8 cellular contexts compared by ENCODE assay signal in the genomic region with DNA sequence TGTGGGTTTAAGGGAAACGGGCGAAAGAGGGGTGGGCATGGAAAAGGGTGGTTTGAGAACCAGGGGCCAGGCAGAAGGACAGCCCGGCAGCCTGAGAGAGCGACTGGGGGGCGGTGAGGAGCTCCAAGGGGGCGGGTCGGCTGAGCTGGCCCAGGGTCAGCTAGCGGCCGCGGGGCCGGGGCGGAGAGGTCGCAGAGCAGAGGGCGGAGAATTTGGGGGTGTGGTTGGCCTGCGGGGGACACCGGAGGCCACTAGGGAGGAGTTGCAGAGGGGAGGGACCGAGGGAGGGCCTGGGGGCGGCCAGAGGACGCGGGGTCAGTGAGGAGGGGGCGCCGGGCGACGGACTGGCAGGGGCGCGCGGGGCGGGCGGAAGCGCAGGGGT. TPM values are rescaled to one million over a fixed set of nuclear protein-coding genes. Genes with fewer than 3 reads are reported as not detected.
DNase-seq lines count a peak whose midpoint lies in the region; FAIRE-seq and TF ChIP-seq lines count a peak whose summit lies in the region.

No MANE protein-coding gene starts in this region.

- peaks cover 8% of the 10 kb centered on the region for H3K4me1 Mint-ChIP-seq in activated naive CD4-positive, alpha-beta T cell treated with anti-CD3 and anti-CD28 coated beads, Interleukin-2, amount 10 ng/mL, durations not matched to agents 7 days and 5 days

- no peaks in the 10 kb centered on the region for H3K9me3 ChIP-seq in colonic mucosa
- no peaks in the 10 kb centered on the region for H3K9me3 ChIP-seq in mesodermal cell (ENCODE audit: control insufficient read depth, low read length)

- no peaks in the 10 kb centered on the region for H3K36me3 ChIP-seq in colonic mucosa
- H3K36me3 ChIP-seq in mesodermal cell (ENCODE audit: control insufficient read depth, insufficient read depth, low read length): no peaks in the 10 kb centered on the region
- no peaks in the 10 kb centered on the region for H3K36me3 ChIP-seq in urinary bladder (ENCODE audit: insufficient read depth)

- no peak overlapping the region for H3K27ac Mint-ChIP-seq in activated naive CD4-positive, alpha-beta T cell treated with anti-CD3 and anti-CD28 coated beads, Interleukin-2, amount 10 ng/mL, durations not matched to agents 7 days and 5 days

- CTCF ChIA-PET in activated naive CD4-positive, alpha-beta T cell treated with anti-CD3 and anti-CD28 coated beads, Interleukin-2, amount 10 ng/mL, durations not matched to agents 7 days and 5 days (lab: Charles Lee): no interaction called here

- H3K27me3 ChIP-seq in colonic mucosa: peaks cover 20% of the 10 kb centered on the region

- H3K36me3 Mint-ChIP-seq in activated naive CD4-positive, alpha-beta T cell treated with anti-CD3 and anti-CD28 coated beads, Interleukin-2, amount 10 ng/mL, durations not matched to agents 7 days and 5 days: no peaks in the 10 kb centered on the region

- H3K4me3 Mint-ChIP-seq in activated naive CD4-positive, alpha-beta T cell treated with anti-CD3 and anti-CD28 coated beads, Interleukin-2, amount 10 ng/mL, durations not matched to agents 7 days and 5 days: peak overlapping the region; percentile 65

- H3K27ac ChIP-seq in colonic mucosa (no peak overlapping the region), mesodermal cell (ENCODE audit: low read depth, low read length, severe bottlenecking) (no peak overlapping the region), urinary bladder (ENCODE audit: low read depth) (no peak overlapping the region)

- H3K4me3 ChIP-seq in colonic mucosa: peak overlapping the region; percentile 36
- H3K4me3 ChIP-seq in mesodermal cell (ENCODE audit: extremely low read depth, insufficient read depth, low read length, poor library complexity, severe bottlenecking): peak overlapping the region; percentile 44
- peak overlapping the region; percentile 64 for H3K4me3 ChIP-seq in urinary bladder (ENCODE audit: low read depth, low read length)

- intact Hi-C loops in colonic mucosa (cut with DNase I): loop anchor here (10.0 kb wide), 1 partner anchor 226 kb away; a partner anchor contains a TSS

- DNase-seq in activated naive CD4-positive, alpha-beta T cell treated with anti-CD3 and anti-CD28 coated beads, Interleukin-2, amount 10 ng/mL, durations not matched to agents 7 days and 5 days: peak; percentile 36
- no peak for DNase-seq in activated naive CD4-positive, alpha-beta T cell (lab: John Stamatoyannopoulos, UW)
- DNase-seq in colonic mucosa (no peak), CD1c-positive myeloid dendritic cell (ENCODE audit: extremely low spot score) (no peak), OCI-M1 (lab: John Stamatoyannopoulos, UW) (no peak), GM12891 (ENCODE audit: insufficient read length, low spot score) (no peak)

- no peaks in the 10 kb centered on the region for H3K9me3 Mint-ChIP-seq in activated naive CD4-positive, alpha-beta T cell treated with anti-CD3 and anti-CD28 coated beads, Interleukin-2, amount 10 ng/mL, durations not matched to agents 7 days and 5 days

- TF ChIP-seq POLR2A in GM12891 (IDR thresholded peaks at IDR 0.05; ENCODE audit: low read depth, low read length): no peak

- H3K9ac ChIP-seq in colonic mucosa (ENCODE audit: low read depth in 2 of 2, low read length in 2 of 2): no peak overlapping the region

- WGBS in mesodermal cell (ENCODE audit: insufficient coverage in 2 of 2), 2 experiments: 8 to 10% methylated on average over 5 to 14 of the region's 30 CpGs
- 2% methylated on average over 30 of the region's 30 CpGs for WGBS in urinary bladder

- TF ChIP-seq CTCF in colonic mucosa (IDR thresholded peaks at IDR 0.05): no peak

- H3K27me3 Mint-ChIP-seq in activated naive CD4-positive, alpha-beta T cell treated with anti-CD3 and anti-CD28 coated beads, Interleukin-2, amount 10 ng/mL, durations not matched to agents 7 days and 5 days: peaks cover 75% of the 10 kb centered on the region

- FAIRE-seq in GM12891 (lab: Jason Lieb, UNC): no peak

- H3K4me1 ChIP-seq in colonic mucosa (no peaks in the 10 kb centered on the region), mesodermal cell (ENCODE audit: control insufficient read depth, insufficient read depth, low read length, poor library complexity, severe bottlenecking) (no peaks in the 10 kb centered on the region), urinary bladder (ENCODE audit: insufficient read depth) (peaks cover 3% of the 10 kb centered on the region)

TF ChIP-seq in GM12891, 5 proteins besides CTCF, POLR2A, EP300 and RAD21:
- TF ChIP-seq POU2F2 (IDR thresholded peaks at IDR 0.05; ENCODE audit: low read depth, low read length): no peak
- TF ChIP-seq POLR2AphosphoS5 (IDR thresholded peaks at IDR 0.05; ENCODE audit: low read depth, low read length): no peak
- no peak for TF ChIP-seq PAX5 (IDR thresholded peaks at IDR 0.05; ENCODE audit: insufficient read depth, low read length, severe bottlenecking)
- TF ChIP-seq SPI1 (IDR thresholded peaks at IDR 0.05; ENCODE audit: low read depth, low read length): no peak
- TF ChIP-seq TAF1 (IDR thresholded peaks at IDR 0.05; ENCODE audit: low read depth, low read length): no peak

RNA-seq across cellular contexts. Expression of a gene that starts 54.7 kb away (rescaled TPM):
- total RNA-seq in colonic mucosa (100 to 1,000 TPM; 229 to 270 TPM), urinary bladder (368 TPM)
- 433 TPM for polyA plus RNA-seq in mesodermal cell (2013, experiment 1 of 2)
- polyA plus RNA-seq in mesodermal cell (2013, experiment 2 of 2): 442 TPM
- polyA plus RNA-seq in urinary bladder: 552 TPM
- polyA plus RNA-seq in GM12891 (2012; ENCODE audit: low read depth, missing spikeins): 593 TPM
